In the genomic region with DNA sequence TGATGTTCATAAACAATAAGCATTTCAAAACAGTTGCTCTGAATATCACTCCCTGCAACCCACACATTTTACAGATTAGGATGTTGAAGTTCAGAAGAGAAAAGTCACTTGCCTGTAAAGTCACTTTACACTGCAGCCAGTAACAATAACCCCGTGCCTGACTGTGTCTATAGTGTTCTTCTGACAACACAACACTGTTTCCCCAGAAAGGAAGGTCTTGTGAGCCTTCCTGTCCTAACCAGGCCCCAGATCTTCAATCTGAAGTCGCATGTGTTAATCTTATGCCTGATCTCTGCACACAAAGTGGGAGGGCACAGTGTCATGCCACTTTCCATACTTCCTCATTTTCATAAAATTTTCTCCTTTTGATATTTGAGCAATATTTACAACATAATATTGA, we compare ENCODE assay signal across 11 cellular contexts.
A peak's percentile ranks its signal among the peaks of the same experiment; 100 is the strongest.
DNase-seq lines count a peak whose midpoint lies in the region; ATAC-seq and TF ChIP-seq lines count a peak whose summit lies in the region.
"Had no signal": no experiment of that assay in that cellular context is flagged by ENCODE, and none has a peak within 500 bp of the region (broad histone marks: within the 10 kb centered on the region; RNA-seq: fewer than 3 reads in every experiment).

No MANE protein-coding gene starts in this region.

- no peaks in the 10 kb centered on the region for H3K27me3 ChIP-seq in esophagus squamous epithelium
- H3K27me3 ChIP-seq in gastrocnemius medialis, result no peaks in the 10 kb centered on the region

- H3K4me1 ChIP-seq in esophagus squamous epithelium, result peaks cover 0 to 11% (median 10%) of the 10 kb centered on the region in 3 donors
- peaks cover 12 to 18% of the 10 kb centered on the region in 2 donors for H3K4me1 ChIP-seq in gastrocnemius medialis

- H3K27ac ChIP-seq in esophagus squamous epithelium (peak overlapping the region in 3 of 4 donors; percentile 2 to 38 (median 14)), gastrocnemius medialis (peak overlapping the region in 3 of 4 donors; percentile 31 to 57 (median 56))
- H3K27ac ChIP-seq: VCaP had no signal

- in situ Hi-C loops in gastrocnemius medialis (cut with MboI; ENCODE audit: low sequenced_read_pairs in 4 of 4), result no loop called here

- H3K9me3 ChIP-seq in esophagus squamous epithelium (peaks cover 0 to 25% (median 12%) of the 10 kb centered on the region in 3 donors), gastrocnemius medialis (no peaks in the 10 kb centered on the region)

- WGBS in esophagus squamous epithelium, 2 donors, result 47 to 64% methylated on average over 2 of the region's 2 CpGs

- DNase-seq in GF-D8 (lab: John Stamatoyannopoulos, UW) (peak; percentile 75), RPMI8226 (peak; percentile 60), esophagus squamous epithelium (lab: John Stamatoyannopoulos, UW) (no peak), gastrocnemius medialis (no peak), H4 (ENCODE audit: low spot score) (no peak)
- DNase-seq in stimulated activated naive CD4-positive, alpha-beta T cell treated with Interleukin-2 at 50 U/mL for 16 hours (lab: John Stamatoyannopoulos, UW), result no peak
- DNase-seq: CD4-positive, alpha-beta memory T cell had no signal

- H3K4me3 ChIP-seq in esophagus squamous epithelium, result no peak overlapping the region
- H3K4me3 ChIP-seq in gastrocnemius medialis, result no peak overlapping the region

- no peak for TF ChIP-seq CTCF in esophagus squamous epithelium (IDR thresholded peaks at IDR 0.05)
- no peak for TF ChIP-seq CTCF in gastrocnemius medialis (IDR thresholded peaks at IDR 0.05 in 4 of 5, conservative IDR thresholded peaks at IDR 0.05 in 1 of 5)

- intact Hi-C loops in esophagus squamous epithelium (cut with DNase I) (no loop called here), gastrocnemius medialis (cut with DNase I; ENCODE audit: low total_unique reads) (no loop called here)

- peaks cover 0 to 77% (median 6%) of the 10 kb centered on the region in 3 donors for H3K36me3 ChIP-seq in esophagus squamous epithelium
- peaks cover 0 to 74% of the 10 kb centered on the region in 2 donors for H3K36me3 ChIP-seq in gastrocnemius medialis

- ATAC-seq in gastrocnemius medialis (no peak), HG02884 (IDR thresholded peaks at IDR 0.05; ENCODE audit: unreplicated experiment) (no peak), HG03045 (IDR thresholded peaks at IDR 0.05; ENCODE audit: unreplicated experiment) (no peak)
- ATAC-seq: HepG2 had no signal

- no peak for TF ChIP-seq POLR2A in esophagus squamous epithelium (IDR thresholded peaks at IDR 0.05)
- TF ChIP-seq POLR2A in gastrocnemius medialis (IDR thresholded peaks at IDR 0.05), result no peak

Comparison
In these comparisons a context has a peak if more than half of its experiments do, and no peak if none do; other contexts are left out.
1. DNase-seq: peak in GF-D8 (single experiment) and RPMI8226 (single experiment); none in esophagus squamous epithelium (single experiment), gastrocnemius medialis (0 of 2), H4 (single experiment) and stimulated activated naive CD4-positive, alpha-beta T cell treated with Interleukin-2 at 50 U/mL for 16 hours (single experiment).